Comparison of ENCODE assay signal across 7 cellular contexts in genomic region chr2:96163768-96164429, GRCh38. TPM values are rescaled to one million over a fixed set of nuclear protein-coding genes. Genes with fewer than 3 reads are reported as not detected.
DNase-seq lines count a peak whose midpoint lies in the region; ATAC-seq and TF ChIP-seq lines count a peak whose summit lies in the region.

No MANE protein-coding gene starts in this region.

- peak overlapping the region; percentile 39 for H3K4me3 ChIP-seq in naive thymus-derived CD4-positive, alpha-beta T cell (ENCODE audit: low read length)

- DNase-seq in activated T-cell treated with anti-CD3 and anti-CD28 coated beads for 1 hour (ENCODE audit: low read depth) (peak; percentile 51), NCI-H2029 (lab: John Stamatoyannopoulos, UW) (no peak), endothelial cell (ENCODE audit: low spot score) (no peak), cerebellar nuclear complex (lab: John Stamatoyannopoulos, UW) (no peak)
- DNase-seq in naive thymus-derived CD4-positive, alpha-beta T cell = peak in 8 of 9 donors; percentile 61 to 84 (median 70)

- H3K36me3 Mint-ChIP-seq in naive thymus-derived CD4-positive, alpha-beta T cell = peaks cover 0 to 5% (median 0%) of the 10 kb centered on the region in 5 donors
- no peaks in the 10 kb centered on the region for H3K36me3 Mint-ChIP-seq in endothelial cell (ENCODE audit: low read depth, unreplicated experiment)

- no peaks in the 10 kb centered on the region for H3K27me3 Mint-ChIP-seq in naive thymus-derived CD4-positive, alpha-beta T cell
- peaks cover 5% of the 10 kb centered on the region for H3K27me3 Mint-ChIP-seq in endothelial cell (ENCODE audit: unreplicated experiment)

- POLR2A ChIA-PET in naive thymus-derived CD4-positive, alpha-beta T cell (lab: Charles Lee) = interaction anchor here (0.5 to 8.6 kb wide), 5 partner anchors 9 to 44 kb away, joined by 3 to 106 read pairs (median 5); partner anchors contain the start of genes ASTL and DUSP2

- peaks cover 32 to 55% (median 49%) of the 10 kb centered on the region in 7 donors for H3K4me1 Mint-ChIP-seq in naive thymus-derived CD4-positive, alpha-beta T cell
- H3K4me1 Mint-ChIP-seq in endothelial cell (ENCODE audit: unreplicated experiment) = peaks cover 4% of the 10 kb centered on the region

- no peaks in the 10 kb centered on the region for H3K27me3 ChIP-seq in naive thymus-derived CD4-positive, alpha-beta T cell (ENCODE audit: control insufficient read depth in 2 of 2, insufficient read depth in 2 of 2, low read length in 2 of 2)

- H3K27ac ChIP-seq in naive thymus-derived CD4-positive, alpha-beta T cell (ENCODE audit: low read depth, low read length) = peak overlapping the region; percentile 84

- H3K4me3 Mint-ChIP-seq in naive thymus-derived CD4-positive, alpha-beta T cell = peak overlapping the region; percentile 41 to 80 (median 73)
- H3K4me3 Mint-ChIP-seq in endothelial cell (ENCODE audit: unreplicated experiment) = no peak overlapping the region

- intact Hi-C loops in naive thymus-derived CD4-positive, alpha-beta T cell (cut with micrococcal nuclease) = loop anchor here (1.0 kb wide), 4 partner anchors 8 to 19 kb away; partner anchors contain the start of gene DUSP2 (in 1 of the 2)

- CTCF ChIA-PET in naive thymus-derived CD4-positive, alpha-beta T cell (lab: Charles Lee) = interaction anchor here (1.1 to 2.9 kb wide), 5 partner anchors 10 to 25 kb away, joined by 4 to 25 read pairs (median 10); partner anchors contain the start of genes ASTL and DUSP2

- no peaks in the 10 kb centered on the region for H3K36me3 ChIP-seq in naive thymus-derived CD4-positive, alpha-beta T cell (ENCODE audit: control insufficient read depth in 2 of 3, insufficient read depth in 3 of 3, low read length in 3 of 3)

- peaks cover 0 to 4% (median 0%) of the 10 kb centered on the region in 11 donors for H3K9me3 Mint-ChIP-seq in naive thymus-derived CD4-positive, alpha-beta T cell
- no peaks in the 10 kb centered on the region for H3K9me3 Mint-ChIP-seq in endothelial cell (ENCODE audit: unreplicated experiment)

- no peak for TF ChIP-seq CTCF in endothelial cell (IDR thresholded peaks at IDR 0.05; ENCODE audit: unreplicated experiment)

- H3K9me3 ChIP-seq in naive thymus-derived CD4-positive, alpha-beta T cell (ENCODE audit: control insufficient read depth in 2 of 3, low read length in 3 of 3) = no peaks in the 10 kb centered on the region

- peak overlapping the region; percentile 75 to 98 (median 95) for H3K27ac Mint-ChIP-seq in naive thymus-derived CD4-positive, alpha-beta T cell
- no peak overlapping the region for H3K27ac Mint-ChIP-seq in endothelial cell (ENCODE audit: unreplicated experiment)

- ATAC-seq in GM19438 (IDR thresholded peaks at IDR 0.05; ENCODE audit: low read depth, unreplicated experiment) (peak; percentile 52), HG03175 (IDR thresholded peaks at IDR 0.05; ENCODE audit: unreplicated experiment) (peak; percentile 66)
- peak; percentile 70 for ATAC-seq in naive thymus-derived CD4-positive, alpha-beta T cell

- H3K4me1 ChIP-seq in naive thymus-derived CD4-positive, alpha-beta T cell (ENCODE audit: control insufficient read depth in 2 of 2, insufficient read depth in 2 of 2, low read length in 2 of 2) = peaks cover 31 to 62% of the 10 kb centered on the region in 2 donors

RNA-seq across cellular contexts. Expression of gene DUSP2, which starts 18.7 kb away (rescaled TPM):
- 100 to 1,000 TPM in 2 of 5 experiments, 10 to 100 TPM in 3; 22.1 to 255 (median 50.3) TPM for total RNA-seq in naive thymus-derived CD4-positive, alpha-beta T cell
- 10 to 100 TPM; 21.0 to 25.6 TPM for polyA plus RNA-seq in naive thymus-derived CD4-positive, alpha-beta T cell
- total RNA-seq in endothelial cell (ENCODE audit: unreplicated experiment) = not detected

RNA-seq across cellular contexts. Expression of gene ASTL, which starts 25.6 kb away (rescaled TPM):
- total RNA-seq in naive thymus-derived CD4-positive, alpha-beta T cell = 1 to 10 TPM in 2 of 5 experiments, under 1 TPM in 3; 0.65 to 7.5 (median 0.86) TPM
- under 1 TPM in 1 of 2 donors, not detected in 1; 0.19 TPM for polyA plus RNA-seq in naive thymus-derived CD4-positive, alpha-beta T cell
- not detected for total RNA-seq in endothelial cell (ENCODE audit: unreplicated experiment)

RNA-seq across cellular contexts. Expression of gene STARD7, which starts 44.7 kb away (rescaled TPM):
- 100 to 1,000 TPM in 1 of 5 experiments, 10 to 100 TPM in 4; 56.5 to 133 (median 74.2) TPM for total RNA-seq in naive thymus-derived CD4-positive, alpha-beta T cell
- 100 to 1,000 TPM; 106 to 120 TPM for polyA plus RNA-seq in naive thymus-derived CD4-positive, alpha-beta T cell
- total RNA-seq in endothelial cell (ENCODE audit: unreplicated experiment) = 83.4 TPM

RNA-seq across cellular contexts. Expression of gene ADRA2B, which starts 47.5 kb away (rescaled TPM):
- total RNA-seq in naive thymus-derived CD4-positive, alpha-beta T cell = under 1 TPM in 3 of 5 experiments, not detected in 2; 0.15 to 0.93 (median 0.76) TPM
- not detected for polyA plus RNA-seq in naive thymus-derived CD4-positive, alpha-beta T cell
- 0.46 TPM for total RNA-seq in endothelial cell (ENCODE audit: unreplicated experiment)

Comparison
In these comparisons a context has a peak if more than half of its experiments do, and no peak if none do; other contexts are left out.
1. DNase-seq: peak in activated T-cell treated with anti-CD3 and anti-CD28 coated beads for 1 hour (single experiment) and naive thymus-derived CD4-positive, alpha-beta T cell (8 of 9); none in NCI-H2029 (single experiment), endothelial cell (single experiment) and cerebellar nuclear complex (0 of 2).
2. RNA of gene DUSP2, which starts 18.7 kb away (total RNA-seq): 22.1 to 255 TPM in naive thymus-derived CD4-positive, alpha-beta T cell; not detected in endothelial cell (single experiment); every median in the first group is over 10 times any median in the second.
3. Peak in every context shown above with its lines, with median percentiles within 50 percentile points of each other: ATAC-seq.